Comparison of ENCODE assay signal across 1 cellular context in the genomic region with DNA sequence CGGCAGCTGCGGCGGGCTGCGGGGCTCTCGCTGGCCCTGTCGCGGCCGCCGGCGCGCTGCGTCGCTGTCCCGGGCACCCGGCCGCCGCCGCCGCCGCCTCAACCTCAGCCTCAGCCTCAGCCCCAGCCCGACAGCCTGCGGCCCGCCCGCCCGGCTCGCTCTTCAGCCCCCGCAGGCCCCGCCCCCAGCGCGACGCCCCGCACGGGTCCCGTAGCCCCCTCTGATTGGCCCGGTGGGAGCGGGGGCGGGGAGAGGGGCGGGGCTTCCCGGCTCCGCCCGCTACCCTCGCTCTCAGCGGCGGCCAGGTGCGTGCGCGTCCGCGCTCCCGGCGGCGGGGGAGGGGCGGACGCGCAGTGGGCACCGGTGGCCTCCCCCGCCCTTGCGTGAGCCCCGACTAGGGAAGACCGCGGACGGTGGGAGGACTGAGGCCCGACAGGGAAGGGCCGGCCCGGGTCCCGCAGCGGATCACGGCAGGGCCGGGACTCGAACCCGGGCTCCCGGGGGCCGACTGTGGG.
A peak's percentile ranks its signal among the peaks of the same experiment; 100 is the strongest.
TF ChIP-seq lines count a peak whose summit lies in the region.

A gene with protein sequence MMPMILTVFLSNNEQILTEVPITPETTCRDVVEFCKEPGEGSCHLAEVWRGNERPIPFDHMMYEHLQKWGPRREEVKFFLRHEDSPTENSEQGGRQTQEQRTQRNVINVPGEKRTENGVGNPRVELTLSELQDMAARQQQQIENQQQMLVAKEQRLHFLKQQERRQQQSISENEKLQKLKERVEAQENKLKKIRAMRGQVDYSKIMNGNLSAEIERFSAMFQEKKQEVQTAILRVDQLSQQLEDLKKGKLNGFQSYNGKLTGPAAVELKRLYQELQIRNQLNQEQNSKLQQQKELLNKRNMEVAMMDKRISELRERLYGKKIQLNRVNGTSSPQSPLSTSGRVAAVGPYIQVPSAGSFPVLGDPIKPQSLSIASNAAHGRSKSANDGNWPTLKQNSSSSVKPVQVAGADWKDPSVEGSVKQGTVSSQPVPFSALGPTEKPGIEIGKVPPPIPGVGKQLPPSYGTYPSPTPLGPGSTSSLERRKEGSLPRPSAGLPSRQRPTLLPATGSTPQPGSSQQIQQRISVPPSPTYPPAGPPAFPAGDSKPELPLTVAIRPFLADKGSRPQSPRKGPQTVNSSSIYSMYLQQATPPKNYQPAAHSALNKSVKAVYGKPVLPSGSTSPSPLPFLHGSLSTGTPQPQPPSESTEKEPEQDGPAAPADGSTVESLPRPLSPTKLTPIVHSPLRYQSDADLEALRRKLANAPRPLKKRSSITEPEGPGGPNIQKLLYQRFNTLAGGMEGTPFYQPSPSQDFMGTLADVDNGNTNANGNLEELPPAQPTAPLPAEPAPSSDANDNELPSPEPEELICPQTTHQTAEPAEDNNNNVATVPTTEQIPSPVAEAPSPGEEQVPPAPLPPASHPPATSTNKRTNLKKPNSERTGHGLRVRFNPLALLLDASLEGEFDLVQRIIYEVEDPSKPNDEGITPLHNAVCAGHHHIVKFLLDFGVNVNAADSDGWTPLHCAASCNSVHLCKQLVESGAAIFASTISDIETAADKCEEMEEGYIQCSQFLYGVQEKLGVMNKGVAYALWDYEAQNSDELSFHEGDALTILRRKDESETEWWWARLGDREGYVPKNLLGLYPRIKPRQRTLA (minus strand): TSS at position 137 of the 515 bp plus-strand sequence. CDS start 268 bp downstream, outside the sequence.

TF ChIP-seq in IMR-90, 13 proteins besides CTCF, POLR2A, EP300 and RAD21:
- peak; percentile 61; the same call in 1 of the 2 replicates for TF ChIP-seq MAZ (IDR thresholded peaks at IDR 0.05; ENCODE audit: borderline replicate concordance, low read depth, low read length)
- peak; percentile 70 for TF ChIP-seq BHLHE40 (IDR thresholded peaks at IDR 0.05; ENCODE audit: low read depth, low read length)
- TF ChIP-seq RFX5 (IDR thresholded peaks at IDR 0.05; ENCODE audit: low read depth, low read length) = no peak
TF ChIP-seq in IMR-90: peak in this region for 2.
